In genomic region chr9:88959727-88960469, GRCh38 we compare ENCODE assay signal across 32 cellular contexts. TPM values are rescaled to one million over a fixed set of nuclear protein-coding genes. Genes with fewer than 3 reads are reported as not detected.
"Had no signal": no experiment of that assay in that cellular context is flagged by ENCODE, and none has a peak within 500 bp of the region (broad histone marks: within the 10 kb centered on the region; RNA-seq: fewer than 3 reads in every experiment).

No MANE protein-coding gene starts in this region.

- H3K36me3 ChIP-seq: adrenal gland, esophagus squamous epithelium had no signal

- DNase-seq: activated CD4-positive, alpha-beta memory T cell treated with anti-CD3 and anti-CD28 coated beads for 36 hours; activated CD4-positive, alpha-beta T cell treated with anti-CD3 and anti-CD28 coated beads for 36 hours; activated CD4-positive, alpha-beta T cell treated with anti-CD3 and anti-CD28 coated beads, Interleukin-2, amount 10 ng/mL, durations not matched to agents 24 days and 14 days; activated CD4-positive, CD25-positive, alpha-beta regulatory T cell; activated CD4-positive, CD25-positive, alpha-beta regulatory T cell treated with anti-CD3 and anti-CD28 coated beads, Interleukin-2, amount 50 U/mL, for 72 hours; activated CD8-positive, alpha-beta memory T cell treated with anti-CD3 and anti-CD28 coated beads, Interleukin-2, amount 10 ng/mL, durations not matched to agents 7 days and 5 days; activated CD8-positive, alpha-beta memory T cell treated with anti-CD3 and anti-CD28 coated beads, Interleukin-2, amount 50 U/mL, for 4 hours; activated CD8-positive, alpha-beta T cell treated with anti-CD3 and anti-CD28 coated beads, Interleukin-2, amount 10 ng/mL, durations not matched to agents 7 days and 5 days; activated effector memory CD4-positive, alpha-beta T cell treated with anti-CD3 and anti-CD28 coated beads, Interleukin-2, amount 50 U/mL, for 16 hours; activated naive CD4-positive, alpha-beta T cell treated with anti-CD3 and anti-CD28 coated beads for 36 hours; activated naive CD8-positive, alpha-beta T cell treated with anti-CD3 and anti-CD28 coated beads for 36 hours; activated naive CD8-positive, alpha-beta T cell treated with anti-CD3 and anti-CD28 coated beads, Interleukin-2, amount 50 U/mL, for 24 hours; activated T-cell treated with anti-CD3 and anti-CD28 coated beads, Interleukin-2, amount 50 U/mL, for 1 hour; activated T-cell treated with anti-CD3 and anti-CD28 coated beads, Interleukin-2, amount 50 U/mL, for 48 hours; adrenal gland; amygdala; aorta; body of pancreas; caudate nucleus; cerebellar nuclear complex; cortex of kidney; effector memory CD8-positive, alpha-beta T cell; esophagus squamous epithelium; head of caudate nucleus; T-helper 1 cell; T-helper 17 cell; T1000 had no signal

- H3K4me3 Mint-ChIP-seq: activated CD4-positive, alpha-beta memory T cell treated with anti-CD3 and anti-CD28 coated beads for 36 hours; activated CD4-positive, alpha-beta T cell treated with anti-CD3 and anti-CD28 coated beads for 36 hours; activated CD4-positive, alpha-beta T cell treated with anti-CD3 and anti-CD28 coated beads, Interleukin-2, amount 10 ng/mL, durations not matched to agents 24 days and 14 days; activated CD8-positive, alpha-beta memory T cell treated with anti-CD3 and anti-CD28 coated beads, Interleukin-2, amount 10 ng/mL, durations not matched to agents 7 days and 5 days; activated CD8-positive, alpha-beta T cell treated with anti-CD3 and anti-CD28 coated beads, Interleukin-2, amount 10 ng/mL, durations not matched to agents 7 days and 5 days; activated naive CD4-positive, alpha-beta T cell treated with anti-CD3 and anti-CD28 coated beads for 36 hours; activated naive CD4-positive, alpha-beta T cell treated with anti-CD3 and anti-CD28 coated beads, Interleukin-2, amount 50 U/mL, for 24 hours; activated naive CD8-positive, alpha-beta T cell treated with anti-CD3 and anti-CD28 coated beads for 36 hours; activated naive CD8-positive, alpha-beta T cell treated with anti-CD3 and anti-CD28 coated beads, Interleukin-2, amount 50 U/mL, for 24 hours; activated T-helper 1 cell treated with anti-CD3 and anti-CD28 coated beads, Interleukin-12 subunit alpha, Interleukin-12 subunit beta, Interleukin-2, Interleukin-4 antibody, amounts not matched to agents 30 ng/mL and 10 ng/mL and 1 ng/mL, durations not matched to agents 14 hours and 24 hours and 36 hours; effector memory CD8-positive, alpha-beta T cell; T-helper 17 cell; T-helper 2 cell treated with Interferon-gamma antibody and Interleukin-4, amounts not matched to agents 5 μg/mL and 100 μg/mL, for 36 hours had no signal

- H3K4me3 ChIP-seq: adrenal gland, body of pancreas, esophagus squamous epithelium had no signal

- H3K9me3 Mint-ChIP-seq: activated CD4-positive, alpha-beta memory T cell treated with anti-CD3 and anti-CD28 coated beads for 36 hours; activated CD4-positive, alpha-beta T cell treated with anti-CD3 and anti-CD28 coated beads, Interleukin-2, amount 10 ng/mL, durations not matched to agents 24 days and 14 days; activated naive CD4-positive, alpha-beta T cell treated with anti-CD3 and anti-CD28 coated beads for 36 hours; activated naive CD4-positive, alpha-beta T cell treated with anti-CD3 and anti-CD28 coated beads, Interleukin-2, amount 50 U/mL, for 24 hours; activated naive CD8-positive, alpha-beta T cell treated with anti-CD3 and anti-CD28 coated beads for 36 hours; activated naive CD8-positive, alpha-beta T cell treated with anti-CD3 and anti-CD28 coated beads, Interleukin-2, amount 50 U/mL, for 24 hours; activated T-helper 1 cell treated with anti-CD3 and anti-CD28 coated beads, Interleukin-12 subunit alpha, Interleukin-12 subunit beta, Interleukin-2, Interleukin-4 antibody, amounts not matched to agents 30 ng/mL and 10 ng/mL and 1 ng/mL, durations not matched to agents 14 hours and 24 hours and 36 hours; activated T-helper 2 cell treated with anti-CD3 and anti-CD28 coated beads, Interferon-gamma antibody, Interleukin-2, Interleukin-4, amounts not matched to agents 10 μg/mL and 5 μg/mL and 100 μg/mL, durations not matched to agents 14 hours and 24 hours and 36 hours; effector memory CD8-positive, alpha-beta T cell; T-helper 2 cell treated with Interferon-gamma antibody and Interleukin-4, amounts not matched to agents 5 μg/mL and 100 μg/mL, for 36 hours had no signal

- H3K4me1 Mint-ChIP-seq: activated CD4-positive, alpha-beta T cell treated with anti-CD3 and anti-CD28 coated beads, Interleukin-2, amount 10 ng/mL, durations not matched to agents 24 days and 14 days; activated CD8-positive, alpha-beta memory T cell treated with anti-CD3 and anti-CD28 coated beads, Interleukin-2, amount 10 ng/mL, durations not matched to agents 7 days and 5 days; activated naive CD4-positive, alpha-beta T cell treated with anti-CD3 and anti-CD28 coated beads, Interleukin-2, amount 50 U/mL, for 24 hours; activated naive CD8-positive, alpha-beta T cell treated with anti-CD3 and anti-CD28 coated beads for 36 hours; activated naive CD8-positive, alpha-beta T cell treated with anti-CD3 and anti-CD28 coated beads, Interleukin-2, amount 50 U/mL, for 24 hours had no signal

- H3K36me3 Mint-ChIP-seq: activated CD4-positive, alpha-beta memory T cell treated with anti-CD3 and anti-CD28 coated beads for 36 hours; activated CD8-positive, alpha-beta memory T cell treated with anti-CD3 and anti-CD28 coated beads, Interleukin-2, amount 10 ng/mL, durations not matched to agents 7 days and 5 days; activated naive CD4-positive, alpha-beta T cell treated with anti-CD3 and anti-CD28 coated beads, Interleukin-2, amount 50 U/mL, for 24 hours; activated naive CD8-positive, alpha-beta T cell treated with anti-CD3 and anti-CD28 coated beads for 36 hours had no signal

- H3K27me3 ChIP-seq: adrenal gland, body of pancreas had no signal

- H3K27ac ChIP-seq: adrenal gland, body of pancreas, epithelial cell of prostate, esophagus squamous epithelium had no signal

- H3K4me1 ChIP-seq: adrenal gland, body of pancreas, esophagus squamous epithelium had no signal

- H3K27ac Mint-ChIP-seq: activated CD4-positive, alpha-beta memory T cell treated with anti-CD3 and anti-CD28 coated beads for 36 hours; activated CD4-positive, alpha-beta T cell treated with anti-CD3 and anti-CD28 coated beads for 36 hours; activated CD4-positive, alpha-beta T cell treated with anti-CD3 and anti-CD28 coated beads, Interleukin-2, amount 10 ng/mL, durations not matched to agents 24 days and 14 days; activated CD8-positive, alpha-beta memory T cell treated with anti-CD3 and anti-CD28 coated beads, Interleukin-2, amount 10 ng/mL, durations not matched to agents 7 days and 5 days; activated CD8-positive, alpha-beta T cell treated with anti-CD3 and anti-CD28 coated beads, Interleukin-2, amount 10 ng/mL, durations not matched to agents 7 days and 5 days; activated naive CD4-positive, alpha-beta T cell treated with anti-CD3 and anti-CD28 coated beads for 36 hours; activated naive CD4-positive, alpha-beta T cell treated with anti-CD3 and anti-CD28 coated beads, Interleukin-2, amount 50 U/mL, for 24 hours; activated naive CD8-positive, alpha-beta T cell treated with anti-CD3 and anti-CD28 coated beads for 36 hours; activated naive CD8-positive, alpha-beta T cell treated with anti-CD3 and anti-CD28 coated beads, Interleukin-2, amount 50 U/mL, for 24 hours; activated T-helper 1 cell treated with anti-CD3 and anti-CD28 coated beads, Interleukin-12 subunit alpha, Interleukin-12 subunit beta, Interleukin-2, Interleukin-4 antibody, amounts not matched to agents 30 ng/mL and 10 ng/mL and 1 ng/mL, durations not matched to agents 14 hours and 24 hours and 36 hours; activated T-helper 2 cell treated with anti-CD3 and anti-CD28 coated beads, Interferon-gamma antibody, Interleukin-2, Interleukin-4, amounts not matched to agents 10 μg/mL and 5 μg/mL and 100 μg/mL, durations not matched to agents 14 hours and 24 hours and 36 hours; effector memory CD8-positive, alpha-beta T cell; T-helper 17 cell; T-helper 2 cell treated with Interferon-gamma antibody and Interleukin-4, amounts not matched to agents 5 μg/mL and 100 μg/mL, for 36 hours had no signal

RNA-seq across cellular contexts. Expression of gene S1PR3, which starts 31.4 kb away (rescaled TPM):
- total RNA-seq: activated CD8-positive, alpha-beta T cell treated with anti-CD3 and anti-CD28 coated beads, Interleukin-2, amount 10 ng/mL, durations not matched to agents 7 days and 5 days had no signal
